11 cellular contexts compared by ENCODE assay signal in the genomic region with DNA sequence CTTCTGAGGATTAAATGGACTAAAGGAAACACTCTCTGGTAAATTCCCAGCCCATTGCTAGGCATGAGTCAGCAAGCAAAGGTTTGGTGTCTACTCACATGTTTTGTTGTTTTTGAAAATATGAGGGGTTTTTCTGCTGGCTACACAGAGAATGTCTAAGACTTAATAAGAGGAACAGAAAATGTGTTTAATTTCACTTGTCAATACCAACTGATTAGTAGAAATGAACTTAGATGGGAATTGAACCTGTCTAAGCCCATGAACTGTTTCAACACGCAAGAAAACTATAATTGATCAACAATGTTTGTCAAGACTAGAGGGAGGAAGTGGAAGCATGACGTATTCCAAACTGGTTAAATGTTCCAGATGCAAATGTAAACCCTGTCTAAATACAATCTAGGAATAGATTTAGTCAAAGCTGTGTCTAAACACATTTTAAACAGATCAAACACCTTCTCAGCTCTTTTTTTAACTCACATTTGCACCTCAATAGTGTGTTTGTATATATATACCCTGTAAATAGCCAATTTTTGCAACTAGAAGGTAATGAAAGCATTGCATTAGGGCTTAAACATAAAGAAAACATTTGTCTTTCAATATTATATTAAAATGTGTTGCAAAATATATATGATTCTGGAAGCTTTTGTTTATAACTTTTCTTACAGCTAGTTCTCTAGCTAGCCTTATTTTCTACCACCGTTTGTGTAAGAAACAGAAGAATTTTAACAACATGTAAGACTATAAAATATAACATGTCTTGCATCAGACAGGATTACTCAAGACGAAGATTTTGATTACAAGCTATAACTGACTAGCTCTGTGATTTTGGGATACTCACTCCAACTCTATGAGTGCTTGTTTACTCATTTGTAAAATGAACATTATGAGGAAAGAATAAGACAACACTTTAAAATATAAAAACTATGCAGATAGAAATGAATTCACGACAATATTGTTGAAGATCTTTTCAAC.
DNase-seq lines count a peak whose midpoint lies in the region; ATAC-seq, FAIRE-seq and TF ChIP-seq lines count a peak whose summit lies in the region.
"Had no signal": no experiment of that assay in that cellular context is flagged by ENCODE, and none has a peak within 500 bp of the region (broad histone marks: within the 10 kb centered on the region; RNA-seq: fewer than 3 reads in every experiment).

No MANE protein-coding gene starts in this region.

- intact Hi-C loops in GM12878 (cut with micrococcal nuclease; ENCODE audit: unreplicated experiment) = loop anchor here (5.0 to 10.0 kb wide), 3 partner anchors 174 to 304 kb away; no protein-coding TSS in a partner anchor
- intact Hi-C loops in activated T-helper 1 cell treated with anti-CD3 and anti-CD28 coated beads, Interleukin-12 subunit alpha, Interleukin-12 subunit beta, Interleukin-2, Interleukin-4 antibody, amounts not matched to agents 30 ng/mL and 10 ng/mL and 1 ng/mL, durations not matched to agents 14 hours and 24 hours and 36 hours (cut with micrococcal nuclease) = no loop called here

- CTCF ChIA-PET in AG04450 (lab: Charles Lee) = interaction anchor here (1.2 kb wide), 1 partner anchor 8 kb away, joined by 5 read pairs; no protein-coding TSS in a partner anchor
- CTCF ChIA-PET in GM12878 (lab: Yijun Ruan, JAX) = interaction anchor here (0.9 to 1.4 kb wide), 4 partner anchors 9 to 396 kb away, joined by 4 to 5 read pairs (median 4); no protein-coding TSS in a partner anchor

- no TSS peak for BruUV-seq in GM12878 (replicated peaks; lab: Mats Ljungman, UMichigan)

- H3K4me1 Mint-ChIP-seq in activated T-helper 1 cell treated with anti-CD3 and anti-CD28 coated beads, Interleukin-12 subunit alpha, Interleukin-12 subunit beta, Interleukin-2, Interleukin-4 antibody, amounts not matched to agents 30 ng/mL and 10 ng/mL and 1 ng/mL, durations not matched to agents 14 hours and 24 hours and 36 hours (ENCODE audit: low read depth) = no peaks in the 10 kb centered on the region

- no peaks in the 10 kb centered on the region for H3K9me3 Mint-ChIP-seq in activated T-helper 1 cell treated with anti-CD3 and anti-CD28 coated beads, Interleukin-12 subunit alpha, Interleukin-12 subunit beta, Interleukin-2, Interleukin-4 antibody, amounts not matched to agents 30 ng/mL and 10 ng/mL and 1 ng/mL, durations not matched to agents 14 hours and 24 hours and 36 hours

- 22% methylated on average over 5 of the region's 5 CpGs for WGBS in GM12878 (ENCODE audit: insufficient coverage, insufficient replicate concordance, low lambda C conversion rate, missing lambda C conversion rate)

- no peaks in the 10 kb centered on the region for H3K36me3 Mint-ChIP-seq in activated T-helper 1 cell treated with anti-CD3 and anti-CD28 coated beads, Interleukin-12 subunit alpha, Interleukin-12 subunit beta, Interleukin-2, Interleukin-4 antibody, amounts not matched to agents 30 ng/mL and 10 ng/mL and 1 ng/mL, durations not matched to agents 14 hours and 24 hours and 36 hours (ENCODE audit: low read depth)

- FAIRE-seq in GM12878 (lab: Jason Lieb, UNC) = peak; percentile 83

- TF ChIP-seq POLR2A in GM12878 (IDR thresholded peaks at IDR 0.05; ENCODE audit: low read depth, low read length) = no peak

- no peaks in the 10 kb centered on the region for H4K20me1 ChIP-seq in GM12878 (ENCODE audit: control insufficient read depth, insufficient read depth)

- SMC1A ChIA-PET in GM12878 (lab: Charles Lee; ENCODE audit: uncharacterized antibody, unreplicated experiment) = interaction anchor here (0.7 to 2.1 kb wide), 9 partner anchors 10 to 374 kb away, joined by 3 to 7 read pairs (median 4); no protein-coding TSS in a partner anchor

- H3K9me3 ChIP-seq in AG04450 (ENCODE audit: control insufficient read depth, insufficient read depth, low read length) (no peaks in the 10 kb centered on the region), GM12878 (replicated peaks; ENCODE audit: control insufficient read depth, insufficient read depth, low read length) (no peaks in the 10 kb centered on the region)
- H3K9me3 ChIP-seq: neutrophil had no signal

- H3K4me3 ChIP-seq in AG04450 (ENCODE audit: low read depth, low read length) = no peak overlapping the region
- no peak overlapping the region for H3K4me3 ChIP-seq in GM12878

- H3K4me1 ChIP-seq in GM12878 (ENCODE audit: control insufficient read depth, insufficient read depth, low read length) = peaks cover 6% of the 10 kb centered on the region; the same call in 1 of the 2 replicates

- peak overlapping the region; percentile 82 for H2AFZ ChIP-seq in GM12878 (ENCODE audit: control insufficient read depth, low read depth, low read length)

- peak; percentile 10 for DNase-seq in AG04450 (ENCODE audit: low read depth, low spot score)
- DNase-seq in GM20000 (ENCODE audit: low spot score) = peak; percentile 13
- DNase-seq in GM12878 (ENCODE audit: low read depth, low spot score) = peak; percentile 88
- DNase-seq in superior temporal gyrus (ENCODE audit: extremely low spot score) = no peak
- no peak for DNase-seq in NCI-H1930 (lab: John Stamatoyannopoulos, UW)
- DNase-seq in activated T-helper 1 cell treated with anti-CD3 and anti-CD28 coated beads, Interleukin-12 subunit alpha, Interleukin-12 subunit beta, Interleukin-2, Interleukin-4 antibody, amounts not matched to agents 30 ng/mL and 10 ng/mL and 1 ng/mL, durations not matched to agents 14 hours and 24 hours and 36 hours (ENCODE audit: low spot score) = no peak
- DNase-seq: NCI-H524 treated with DMSO at 0.1 percent for 48 hours; stimulated activated naive CD4-positive, alpha-beta T cell treated with Interleukin-2 at 50 U/mL for 16 hours had no signal

- H3K27ac ChIP-seq in AG04450 (ENCODE audit: low read depth, low read length) (no peak overlapping the region), GM12878 (ENCODE audit: control insufficient read depth, insufficient read depth) (peak overlapping the region; percentile 64)
- H3K27ac ChIP-seq: neutrophil had no signal

- no peak overlapping the region for H3K4me3 Mint-ChIP-seq in activated T-helper 1 cell treated with anti-CD3 and anti-CD28 coated beads, Interleukin-12 subunit alpha, Interleukin-12 subunit beta, Interleukin-2, Interleukin-4 antibody, amounts not matched to agents 30 ng/mL and 10 ng/mL and 1 ng/mL, durations not matched to agents 14 hours and 24 hours and 36 hours

- H3K9ac ChIP-seq in GM12878 (ENCODE audit: control insufficient read depth, insufficient read depth, low read length) = no peak overlapping the region

- no peaks in the 10 kb centered on the region for H3K27me3 Mint-ChIP-seq in activated T-helper 1 cell treated with anti-CD3 and anti-CD28 coated beads, Interleukin-12 subunit alpha, Interleukin-12 subunit beta, Interleukin-2, Interleukin-4 antibody, amounts not matched to agents 30 ng/mL and 10 ng/mL and 1 ng/mL, durations not matched to agents 14 hours and 24 hours and 36 hours (ENCODE audit: insufficient read depth)

- peak overlapping the region; percentile 60; the same call in 1 of the 2 replicates for H3K4me2 ChIP-seq in GM12878 (ENCODE audit: control insufficient read depth, insufficient read depth)

- H3K36me3 ChIP-seq in GM12878 (ENCODE audit: control insufficient read depth in 2 of 2, insufficient read depth in 2 of 2, low read length in 1 of 2) = no peaks in the 10 kb centered on the region
- H3K36me3 ChIP-seq: neutrophil had no signal

- TF ChIP-seq CTCF in AG04450 (IDR thresholded peaks at IDR 0.05; ENCODE audit: low read depth, low read length) = no peak
- TF ChIP-seq CTCF in GM20000 (IDR thresholded peaks at IDR 0.05; ENCODE audit: extremely low read depth, missing control alignments) = no peak
- TF ChIP-seq CTCF in GM12878 (IDR thresholded peaks at IDR 0.05 in 2 of 3, conservative IDR thresholded peaks at IDR 0.05 in 1 of 3; ENCODE audit: control insufficient read depth in 2 of 3, extremely low read depth in 1 of 3, insufficient read depth in 1 of 3, low read depth in 3 of 3, low read length in 3 of 3) = no peak

- no peaks in the 10 kb centered on the region for H3K79me2 ChIP-seq in GM12878 (ENCODE audit: control insufficient read depth, insufficient read depth, low read length)

- no peaks in the 10 kb centered on the region for H3K27me3 ChIP-seq in AG04450 (ENCODE audit: control insufficient read depth, insufficient read depth, low read length)
- H3K27me3 ChIP-seq in GM12878 (replicated peaks in 1 of 2; ENCODE audit: control insufficient read depth in 2 of 2, insufficient read depth in 2 of 2, low read length in 1 of 2) = no peaks in the 10 kb centered on the region
- H3K27me3 ChIP-seq: neutrophil had no signal

- no peak overlapping the region for H3K27ac Mint-ChIP-seq in activated T-helper 1 cell treated with anti-CD3 and anti-CD28 coated beads, Interleukin-12 subunit alpha, Interleukin-12 subunit beta, Interleukin-2, Interleukin-4 antibody, amounts not matched to agents 30 ng/mL and 10 ng/mL and 1 ng/mL, durations not matched to agents 14 hours and 24 hours and 36 hours

- no peak for TF ChIP-seq RAD21 in GM12878 (IDR thresholded peaks at IDR 0.05; ENCODE audit: insufficient read depth, low read depth, low read length)

- POLR2A ChIA-PET in AG04450 (lab: Yijun Ruan, JAX) = no interaction called here
- POLR2A ChIA-PET in GM12878 (lab: Charles Lee) = interaction anchor here (0.6 kb wide), 1 partner anchor 1605 kb away, joined by 3 read pairs; no protein-coding TSS in a partner anchor

- TF ChIP-seq EP300 in GM12878 (IDR thresholded peaks at IDR 0.05; ENCODE audit: borderline replicate concordance in 1 of 2, control insufficient read depth in 1 of 2, low read depth in 2 of 2, low read length in 2 of 2) = peak; percentile 66 to 95; a peak in 3 of 4 replicates

- in situ Hi-C loops in GM12878 (cut with MboI) = no loop called here

- ATAC-seq in HG03196 (IDR thresholded peaks at IDR 0.05; ENCODE audit: unreplicated experiment) = peak; percentile 89
- peak; percentile 91 for ATAC-seq in GM12878
- ATAC-seq in HG03521 (IDR thresholded peaks at IDR 0.05; ENCODE audit: unreplicated experiment) = no peak

- RAD21 ChIA-PET in GM12878 (lab: Charles Lee; ENCODE audit: unreplicated experiment) = interaction anchor here (1.1 to 2.1 kb wide), 8 partner anchors 12 to 396 kb away, joined by 3 to 7 read pairs (median 4); no protein-coding TSS in a partner anchor

TF ChIP-seq in GM12878, 131 proteins besides CTCF, POLR2A, EP300 and RAD21 (continues in another document):
- TF ChIP-seq FOXM1 (IDR thresholded peaks at IDR 0.05; ENCODE audit: low read depth, low read length) = peak; percentile 69; the same call in 1 of the 2 replicates
- no peak for TF ChIP-seq ZBED1 (IDR thresholded peaks at IDR 0.05; ENCODE audit: borderline replicate concordance)
- TF ChIP-seq, protein P1, sequence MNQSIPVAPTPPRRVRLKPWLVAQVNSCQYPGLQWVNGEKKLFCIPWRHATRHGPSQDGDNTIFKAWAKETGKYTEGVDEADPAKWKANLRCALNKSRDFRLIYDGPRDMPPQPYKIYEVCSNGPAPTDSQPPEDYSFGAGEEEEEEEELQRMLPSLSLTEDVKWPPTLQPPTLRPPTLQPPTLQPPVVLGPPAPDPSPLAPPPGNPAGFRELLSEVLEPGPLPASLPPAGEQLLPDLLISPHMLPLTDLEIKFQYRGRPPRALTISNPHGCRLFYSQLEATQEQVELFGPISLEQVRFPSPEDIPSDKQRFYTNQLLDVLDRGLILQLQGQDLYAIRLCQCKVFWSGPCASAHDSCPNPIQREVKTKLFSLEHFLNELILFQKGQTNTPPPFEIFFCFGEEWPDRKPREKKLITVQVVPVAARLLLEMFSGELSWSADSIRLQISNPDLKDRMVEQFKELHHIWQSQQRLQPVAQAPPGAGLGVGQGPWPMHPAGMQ (IDR thresholded peaks at IDR 0.05; ENCODE audit: borderline replicate concordance) = no peak

Comparison
In these comparisons a context has a peak if more than half of its experiments do, and no peak if none do; other contexts are left out.
1. DNase-seq: peak in AG04450 (single experiment), GM20000 (single experiment) and GM12878 (single experiment); none in superior temporal gyrus (single experiment), NCI-H1930 (0 of 2) and activated T-helper 1 cell treated with anti-CD3 and anti-CD28 coated beads, Interleukin-12 subunit alpha, Interleukin-12 subunit beta, Interleukin-2, Interleukin-4 antibody, amounts not matched to agents 30 ng/mL and 10 ng/mL and 1 ng/mL, durations not matched to agents 14 hours and 24 hours and 36 hours (single experiment).